In the genomic region with DNA sequence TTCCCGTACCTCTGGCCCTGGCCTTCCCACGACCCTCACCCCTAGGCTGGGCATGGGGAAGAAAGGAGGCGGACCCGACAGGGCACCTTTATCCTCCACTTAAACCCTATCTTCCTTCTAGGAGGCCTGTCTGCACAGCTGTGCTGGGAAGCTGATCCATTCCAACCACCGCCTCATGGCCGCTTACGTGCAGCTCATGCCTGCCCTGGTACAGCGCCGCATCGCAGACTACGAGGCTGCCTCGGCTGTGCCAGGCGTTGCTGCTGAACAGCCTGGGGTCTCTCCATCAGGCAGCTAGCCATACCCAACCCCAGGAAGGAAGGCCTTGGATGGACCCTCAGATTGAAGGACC, we compare ENCODE assay signal across 8 cellular contexts. TPM values are rescaled to one million over a fixed set of nuclear protein-coding genes. Genes with fewer than 3 reads are reported as not detected.
DNase-seq lines count a peak whose midpoint lies in the region; ATAC-seq and TF ChIP-seq lines count a peak whose summit lies in the region.

No MANE protein-coding gene starts in this region.

- H3K27ac Mint-ChIP-seq in type B pancreatic cell = peak overlapping the region; percentile 99

- no peaks in the 10 kb centered on the region for H3K27me3 ChIP-seq in left lung

- peak overlapping the region; percentile 93 to 96 for H3K27ac ChIP-seq in left lung

- H3K4me3 Mint-ChIP-seq in type B pancreatic cell = peak overlapping the region; percentile 98

- TF ChIP-seq CTCF in left lung (IDR thresholded peaks at IDR 0.05) (no peak), type B pancreatic cell (conservative IDR thresholded peaks at IDR 0.05) (no peak)

- peaks cover 15 to 42% of the 10 kb centered on the region in 2 donors for H3K4me1 ChIP-seq in left lung

- H3K36me3 ChIP-seq in left lung = peaks cover 0 to 68% of the 10 kb centered on the region in 2 donors

- H3K4me1 Mint-ChIP-seq in type B pancreatic cell (ENCODE audit: unreplicated experiment) = peaks cover 23% of the 10 kb centered on the region

- no peaks in the 10 kb centered on the region for H3K9me3 Mint-ChIP-seq in type B pancreatic cell

- no peaks in the 10 kb centered on the region for H3K27me3 Mint-ChIP-seq in type B pancreatic cell

- H3K36me3 Mint-ChIP-seq in type B pancreatic cell = peaks cover 25% of the 10 kb centered on the region

- peak; percentile 19 for DNase-seq in COLO668 (lab: John Stamatoyannopoulos, UW; ENCODE audit: unreplicated experiment)
- peak; percentile 34 for DNase-seq in astrocyte of the hippocampus (ENCODE audit: low read depth, low spot score)
- peak in 1 of 2 donors; percentile 76 for DNase-seq in left lung
- no peak for DNase-seq in type B pancreatic cell (ENCODE audit: extremely low spot score, unreplicated experiment)
- DNase-seq in middle frontal gyrus (ENCODE audit: extremely low spot score, low spot score) = no peak
- DNase-seq in NCI-H526 treated with DMSO at 0.1 percent for 48 hours (lab: John Stamatoyannopoulos, UW) = no peak

- ATAC-seq in HG02981 (IDR thresholded peaks at IDR 0.05; ENCODE audit: unreplicated experiment) (peak; percentile 1), left lung (peak; percentile 28), GM19397 (IDR thresholded peaks at IDR 0.05; ENCODE audit: unreplicated experiment) (no peak)

- intact Hi-C loops in left lung (cut with DNase I) = no loop called here

- no peaks in the 10 kb centered on the region for H3K9me3 ChIP-seq in left lung

- H3K4me3 ChIP-seq in left lung = peak overlapping the region; percentile 70 to 74

RNA-seq across cellular contexts. Expression of a gene that starts 0.6 kb away (rescaled TPM):
- total RNA-seq in left lung = 10 to 100 TPM; 36.8 to 46.4 TPM
- 31.2 and 35.7 TPM in 2 replicates for total RNA-seq in type B pancreatic cell (ENCODE audit: low replicate concordance)

RNA-seq across cellular contexts. Expression of a gene that starts 0.8 kb away (rescaled TPM):
- total RNA-seq in left lung (10 to 100 TPM; 41.3 to 51.0 TPM), type B pancreatic cell (ENCODE audit: low replicate concordance) (60.9 and 77.3 TPM in 2 replicates)

RNA-seq across cellular contexts. Expression of a gene that starts 8.2 kb away (rescaled TPM):
- total RNA-seq in left lung = 10 to 100 TPM; 20.6 to 24.5 TPM
- total RNA-seq in type B pancreatic cell (ENCODE audit: low replicate concordance) = 15.6 and 22.9 TPM in 2 replicates

RNA-seq across cellular contexts. Expression of a gene that starts 15.2 kb away (rescaled TPM):
- total RNA-seq in left lung (10 to 100 TPM in 1 of 2 donors, 1 to 10 TPM in 1; 7.1 to 12.5 TPM), type B pancreatic cell (ENCODE audit: low replicate concordance) (5.6 and 9.9 TPM in 2 replicates)

RNA-seq across cellular contexts. Expression of a gene that starts 41.1 kb away (rescaled TPM):
- total RNA-seq in left lung = under 1 TPM; 0.86 to 0.90 TPM
- 1.5 and 1.9 TPM in 2 replicates for total RNA-seq in type B pancreatic cell (ENCODE audit: low replicate concordance)

Comparison
In these comparisons a context has a peak if more than half of its experiments do, and no peak if none do; other contexts are left out.
1. DNase-seq: peak in COLO668 (single experiment) and astrocyte of the hippocampus (single experiment); none in type B pancreatic cell (single experiment), middle frontal gyrus (single experiment) and NCI-H526 treated with DMSO at 0.1 percent for 48 hours (single experiment).